Comparison of ENCODE assay signal across 24 cellular contexts in genomic region chr9:98135938-98136337, GRCh38. TPM values are rescaled to one million over a fixed set of nuclear protein-coding genes. Genes with fewer than 3 reads are reported as not detected.
DNase-seq lines count a peak whose midpoint lies in the region; ATAC-seq and TF ChIP-seq lines count a peak whose summit lies in the region.
"Had no signal": no experiment of that assay in that cellular context is flagged by ENCODE, and none has a peak within 500 bp of the region (broad histone marks: within the 10 kb centered on the region; RNA-seq: fewer than 3 reads in every experiment).

No MANE protein-coding gene starts in this region.

- H3K4ac ChIP-seq in trophoblast cell (ENCODE audit: low read depth, low read length) = no peak overlapping the region

- H3K9me3 Mint-ChIP-seq in activated naive CD4-positive, alpha-beta T cell treated with anti-CD3 and anti-CD28 coated beads, Interleukin-2, amount 50 U/mL, for 72 hours = no peaks in the 10 kb centered on the region
- no peaks in the 10 kb centered on the region for H3K9me3 Mint-ChIP-seq in activated naive CD4-positive, alpha-beta T cell treated with anti-CD3 and anti-CD28 coated beads for 36 hours
- no peaks in the 10 kb centered on the region for H3K9me3 Mint-ChIP-seq in activated naive CD8-positive, alpha-beta T cell treated with anti-CD3 and anti-CD28 coated beads for 36 hours
- H3K9me3 Mint-ChIP-seq: CD4-positive, alpha-beta memory T cell had no signal

- H2AK5ac ChIP-seq in trophoblast cell (ENCODE audit: low read length) = no peak overlapping the region

- 54% methylated on average over 7 of the region's 7 CpGs for WGBS in prostate gland
- WGBS in trophoblast cell (ENCODE audit: extremely low coverage, insufficient coverage, insufficient read length) = no CpG with 5 or more reads among the region's 7 CpGs

- CTCF ChIA-PET in activated naive CD4-positive, alpha-beta T cell treated with anti-CD3 and anti-CD28 coated beads for 36 hours (lab: Charles Lee) = no interaction called here

- no peak overlapping the region for H3K9ac ChIP-seq in trophoblast cell (ENCODE audit: low read length)
- H3K9ac ChIP-seq: GM23248 had no signal

- no peak for DNase-seq in activated naive CD4-positive, alpha-beta T cell treated with anti-CD3 and anti-CD28 coated beads, Interleukin-2, amount 50 U/mL, for 72 hours (ENCODE audit: low spot score in 2 of 2)
- no peak for DNase-seq in activated naive CD4-positive, alpha-beta T cell treated with anti-CD3 and anti-CD28 coated beads for 36 hours
- DNase-seq in prostate gland (ENCODE audit: low spot score) (no peak), Kasumi-1 (lab: John Stamatoyannopoulos, UW) (no peak), trophoblast cell (no peak)
- DNase-seq in activated naive CD8-positive, alpha-beta T cell treated with anti-CD3 and anti-CD28 coated beads for 36 hours = no peak
- DNase-seq: Caco-2; CD4-positive, alpha-beta memory T cell; DMS 273 treated with DMSO at 0.1 percent for 48 hours; DMS79 treated with DMSO at 0.1 percent for 48 hours; GM23248; KBM-7; NCI-H1092 treated with DMSO at 0.1 percent for 48 hours; NCI-H1436 treated with DMSO at 0.1 percent for 48 hours; NCI-H1930; NCI-H226; NCI-H510A treated with DMSO at 0.1 percent for 48 hours; NCI-H748 treated with DMSO at 0.1 percent for 48 hours; SHP77 treated with DMSO at 0.1 percent for 48 hours had no signal

- no peak overlapping the region for H3K23ac ChIP-seq in trophoblast cell (ENCODE audit: low read length)

- no peak overlapping the region for H2AFZ ChIP-seq in trophoblast cell (ENCODE audit: insufficient read depth, low read length, poor library complexity)
- H2AFZ ChIP-seq: GM23248, PC-9 had no signal

- H2BK5ac ChIP-seq in trophoblast cell (ENCODE audit: low read depth, low read length, poor library complexity) = no peak overlapping the region

- H3K27ac Mint-ChIP-seq in activated naive CD4-positive, alpha-beta T cell treated with anti-CD3 and anti-CD28 coated beads, Interleukin-2, amount 50 U/mL, for 72 hours = peak overlapping the region; percentile 52 to 65
- H3K27ac Mint-ChIP-seq in activated naive CD4-positive, alpha-beta T cell treated with anti-CD3 and anti-CD28 coated beads for 36 hours = no peak overlapping the region
- no peak overlapping the region for H3K27ac Mint-ChIP-seq in activated naive CD8-positive, alpha-beta T cell treated with anti-CD3 and anti-CD28 coated beads for 36 hours

- no peak overlapping the region for H4K12ac ChIP-seq in trophoblast cell (ENCODE audit: low read depth, low read length)

- H3K4me3 Mint-ChIP-seq in activated naive CD4-positive, alpha-beta T cell treated with anti-CD3 and anti-CD28 coated beads for 36 hours = no peak overlapping the region
- H3K4me3 Mint-ChIP-seq in activated naive CD8-positive, alpha-beta T cell treated with anti-CD3 and anti-CD28 coated beads for 36 hours = no peak overlapping the region
- H3K4me3 Mint-ChIP-seq: CD4-positive, alpha-beta memory T cell had no signal

- H3K27ac ChIP-seq in VCaP (peak overlapping the region; percentile 98), prostate gland (peak overlapping the region; percentile 74 to 80), trophoblast cell (ENCODE audit: low read depth, low read length) (no peak overlapping the region)
- H3K27ac ChIP-seq: A549, GM23248, PC-9, SK-N-MC had no signal

- H3K4me1 ChIP-seq in prostate gland (replicated peaks) (peaks cover 4% of the 10 kb centered on the region), trophoblast cell (ENCODE audit: control insufficient read depth in 1 of 2, insufficient read depth in 2 of 2, low read length in 2 of 2) (no peaks in the 10 kb centered on the region)
- H3K4me1 ChIP-seq: A549, Caco-2, HAP-1 had no signal

- no peaks in the 10 kb centered on the region for H3K79me1 ChIP-seq in trophoblast cell (ENCODE audit: low read length)

- H3K4me2 ChIP-seq in trophoblast cell (ENCODE audit: low read length) = no peak overlapping the region
- H3K4me2 ChIP-seq: A549, PC-9 had no signal

- no peak overlapping the region for H2BK12ac ChIP-seq in trophoblast cell (ENCODE audit: low read length)

- no peaks in the 10 kb centered on the region for H3K27me3 Mint-ChIP-seq in activated naive CD4-positive, alpha-beta T cell treated with anti-CD3 and anti-CD28 coated beads for 36 hours (ENCODE audit: low read depth)
- H3K27me3 Mint-ChIP-seq in activated naive CD8-positive, alpha-beta T cell treated with anti-CD3 and anti-CD28 coated beads for 36 hours = no peaks in the 10 kb centered on the region
- H3K27me3 Mint-ChIP-seq: CD4-positive, alpha-beta memory T cell had no signal

- TF ChIP-seq POLR2A in prostate gland (IDR thresholded peaks at IDR 0.05) = no peak

- no peak for ATAC-seq in activated naive CD4-positive, alpha-beta T cell treated with anti-CD3 and anti-CD28 coated beads, Interleukin-2, amount 50 U/mL, for 72 hours
- ATAC-seq: A549 had no signal

- no peaks in the 10 kb centered on the region for H3K79me2 ChIP-seq in trophoblast cell (ENCODE audit: control insufficient read depth, insufficient read depth, low read length, poor library complexity)

- H3K4me3 ChIP-seq in prostate gland = no peak overlapping the region
- no peak overlapping the region for H3K4me3 ChIP-seq in trophoblast cell (ENCODE audit: low read depth, low read length)
- H3K4me3 ChIP-seq: A549, GM23248, HAP-1, PC-9, SK-N-MC had no signal

- intact Hi-C loops in activated naive CD4-positive, alpha-beta T cell treated with anti-CD3 and anti-CD28 coated beads for 36 hours (cut with micrococcal nuclease) = no loop called here
- intact Hi-C loops in prostate gland (cut with DNase I) = no loop called here

- no peak overlapping the region for H3K14ac ChIP-seq in trophoblast cell (ENCODE audit: low read length)

- peaks cover 0 to 4% of the 10 kb centered on the region in 2 donors for H3K36me3 Mint-ChIP-seq in activated naive CD4-positive, alpha-beta T cell treated with anti-CD3 and anti-CD28 coated beads, Interleukin-2, amount 50 U/mL, for 72 hours
- H3K36me3 Mint-ChIP-seq in activated naive CD4-positive, alpha-beta T cell treated with anti-CD3 and anti-CD28 coated beads for 36 hours (ENCODE audit: low read depth) = no peaks in the 10 kb centered on the region
- H3K36me3 Mint-ChIP-seq in activated naive CD8-positive, alpha-beta T cell treated with anti-CD3 and anti-CD28 coated beads for 36 hours = no peaks in the 10 kb centered on the region

- no peak overlapping the region for H3K18ac ChIP-seq in trophoblast cell (ENCODE audit: low read length)

- H4K91ac ChIP-seq in trophoblast cell (ENCODE audit: low read depth, low read length) = no peak overlapping the region

- H4K8ac ChIP-seq in trophoblast cell (ENCODE audit: low read depth, low read length) = no peak overlapping the region

- TF ChIP-seq CTCF in VCaP (conservative IDR thresholded peaks at IDR 0.05) = no peak
- no peak for TF ChIP-seq CTCF in prostate gland (IDR thresholded peaks at IDR 0.05)

- H3K27me3 ChIP-seq in prostate gland (replicated peaks; ENCODE audit: insufficient read depth) = no peaks in the 10 kb centered on the region
- H3K27me3 ChIP-seq in trophoblast cell (ENCODE audit: insufficient read depth, low read length) = no peaks in the 10 kb centered on the region

- H3K4me1 Mint-ChIP-seq in activated naive CD4-positive, alpha-beta T cell treated with anti-CD3 and anti-CD28 coated beads for 36 hours (ENCODE audit: low read depth) = peaks cover 2% of the 10 kb centered on the region
- peaks cover 1% of the 10 kb centered on the region for H3K4me1 Mint-ChIP-seq in activated naive CD8-positive, alpha-beta T cell treated with anti-CD3 and anti-CD28 coated beads for 36 hours
- H3K4me1 Mint-ChIP-seq: CD4-positive, alpha-beta memory T cell had no signal

- H3K9me3 ChIP-seq in prostate gland (no peaks in the 10 kb centered on the region), trophoblast cell (ENCODE audit: insufficient read depth, low read depth, low read length) (peaks cover 2% of the 10 kb centered on the region)
- H3K9me3 ChIP-seq: A549, Caco-2, HAP-1 had no signal

- H3K36me3 ChIP-seq in prostate gland (no peaks in the 10 kb centered on the region), trophoblast cell (ENCODE audit: control insufficient read depth in 1 of 2, insufficient read depth in 2 of 2, low read length in 2 of 2) (peaks cover 52 to 67% of the 10 kb centered on the region in 2 experiments)
- H3K36me3 ChIP-seq: HAP-1 had no signal

- H2BK120ac ChIP-seq in trophoblast cell (ENCODE audit: insufficient read depth, low read length, poor library complexity) = no peak overlapping the region

RNA-seq across cellular contexts. Expression of gene TRIM14, which starts 16.9 kb away (rescaled TPM):
- 10 to 100 TPM; 37.3 to 59.3 TPM for total RNA-seq in activated naive CD4-positive, alpha-beta T cell treated with anti-CD3 and anti-CD28 coated beads, Interleukin-2, amount 50 U/mL, for 72 hours
- total RNA-seq in activated naive CD4-positive, alpha-beta T cell treated with anti-CD3 and anti-CD28 coated beads for 36 hours = 10 to 100 TPM; 49.6 to 55.0 TPM
- total RNA-seq in prostate gland = 10 to 100 TPM; 23.4 to 24.3 TPM
- 10 to 100 TPM; 45.2 to 47.4 TPM for total RNA-seq in activated naive CD8-positive, alpha-beta T cell treated with anti-CD3 and anti-CD28 coated beads for 36 hours
- 2.1 and 2.3 TPM in 2 replicates for polyA plus RNA-seq in trophoblast cell (2013)

RNA-seq across cellular contexts. Expression of gene CORO2A, which starts 56.5 kb away (rescaled TPM):
- 10 to 100 TPM in 1 of 2 donors, 1 to 10 TPM in 1; 6.8 to 11.8 TPM for total RNA-seq in activated naive CD4-positive, alpha-beta T cell treated with anti-CD3 and anti-CD28 coated beads, Interleukin-2, amount 50 U/mL, for 72 hours
- total RNA-seq in activated naive CD4-positive, alpha-beta T cell treated with anti-CD3 and anti-CD28 coated beads for 36 hours = 1 to 10 TPM; 8.1 to 8.2 TPM
- total RNA-seq in prostate gland = 10 to 100 TPM; 31.2 to 45.3 TPM
- total RNA-seq in activated naive CD8-positive, alpha-beta T cell treated with anti-CD3 and anti-CD28 coated beads for 36 hours = 1 to 10 TPM; 8.2 TPM
- 34.0 and 35.3 TPM in 2 replicates for polyA plus RNA-seq in trophoblast cell (2013)

Comparison
In these comparisons a context has a peak if more than half of its experiments do, and no peak if none do; other contexts are left out.
1. H3K27ac Mint-ChIP-seq: peak in activated naive CD4-positive, alpha-beta T cell treated with anti-CD3 and anti-CD28 coated beads, Interleukin-2, amount 50 U/mL, for 72 hours (2 of 2); none in activated naive CD4-positive, alpha-beta T cell treated with anti-CD3 and anti-CD28 coated beads for 36 hours (single experiment) and activated naive CD8-positive, alpha-beta T cell treated with anti-CD3 and anti-CD28 coated beads for 36 hours (single experiment).